In the genomic region with DNA sequence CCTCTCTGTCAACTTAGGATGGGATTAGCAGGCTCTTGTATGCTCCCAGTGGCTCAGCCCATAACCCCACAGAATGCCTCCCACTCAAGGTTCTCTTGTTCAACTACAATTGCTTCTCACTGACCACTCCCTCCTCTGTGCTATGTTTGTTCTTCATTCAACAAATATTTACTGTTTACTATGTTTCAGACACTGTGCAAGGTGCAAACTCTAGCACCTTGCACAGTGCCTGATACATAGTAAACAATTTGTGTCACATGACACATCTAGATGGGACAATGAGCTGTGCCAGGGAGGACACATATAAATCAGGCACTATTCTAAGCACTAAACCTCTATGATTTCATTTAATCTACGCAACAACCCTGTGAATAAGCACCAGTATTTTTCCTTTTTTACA, we compare ENCODE assay signal across 1 cellular context.
TF ChIP-seq lines count a peak whose summit lies in the region.

No MANE protein-coding gene starts in this region.

TF ChIP-seq in SK-N-SH, 30 proteins besides CTCF, POLR2A, EP300 and RAD21:
- no peak for TF ChIP-seq FOSL2 (IDR thresholded peaks at IDR 0.05; ENCODE audit: borderline replicate concordance, low read depth)
- no peak for TF ChIP-seq TEAD4 (IDR thresholded peaks at IDR 0.05; ENCODE audit: borderline replicate concordance, insufficient read depth)
TF ChIP-seq in SK-N-SH: peak in this region for 0.
